ENCODE assay signal across 1 cellular context in the genomic region with DNA sequence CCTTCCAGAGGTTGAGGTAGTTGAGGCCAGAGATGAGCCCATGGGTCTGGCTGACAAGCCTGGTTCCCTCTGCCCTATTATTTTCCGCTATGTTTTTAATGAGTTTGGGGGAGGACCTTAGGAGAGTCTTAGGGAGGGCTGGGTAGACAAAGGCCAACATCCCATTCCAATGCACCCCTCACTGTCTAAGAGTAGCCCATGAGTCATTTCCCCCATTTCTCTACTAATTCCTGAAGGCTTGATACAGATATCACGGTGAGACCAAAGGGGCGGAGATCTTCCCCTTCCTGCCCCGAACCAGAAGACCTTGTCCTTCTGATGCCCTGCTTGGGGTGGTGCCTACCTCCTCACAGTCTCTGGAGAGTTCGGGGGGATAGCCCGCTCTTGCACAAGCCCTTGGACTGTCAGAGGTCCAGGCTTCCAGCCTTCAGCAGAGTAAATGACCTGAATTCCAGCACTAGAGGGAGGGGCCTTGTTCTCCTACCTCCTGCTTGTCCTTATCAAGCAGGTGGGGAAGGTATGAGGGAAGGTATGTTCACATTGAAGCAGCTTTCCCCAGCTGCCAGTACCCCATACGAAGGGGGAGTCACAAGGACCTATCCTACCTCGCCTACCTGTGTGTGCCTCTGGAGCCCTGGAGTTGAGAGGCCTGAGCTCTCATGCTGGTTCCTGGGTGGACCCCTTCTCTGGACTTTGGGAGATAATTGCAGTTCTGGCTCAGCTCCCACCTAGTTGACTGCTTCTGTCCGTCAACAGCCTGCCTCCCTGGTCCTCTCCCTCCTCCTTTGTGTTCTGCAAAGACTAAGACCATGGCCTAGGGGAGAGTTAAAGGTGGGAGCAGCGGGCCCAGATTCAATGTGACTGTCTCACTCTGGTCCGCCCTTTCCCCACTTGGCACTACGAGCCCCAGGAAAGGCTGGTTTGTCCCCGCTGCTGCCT.
TF ChIP-seq lines count a peak whose summit lies in the region.

No MANE protein-coding gene starts in this region.

TF ChIP-seq in HepG2, 621 proteins besides CTCF, POLR2A, EP300 and RAD21 (continues in another document):
- TF ChIP-seq KDM5B (CRISPR knock-in tag; IDR thresholded peaks at IDR 0.05; ENCODE audit: borderline replicate concordance) (0 out of 2 replicates have a peak, but pooled peaks have one; percentile 32), SMC3 (IDR thresholded peaks at IDR 0.05; ENCODE audit: low read length) (no peak), WIZ (CRISPR knock-in tag; IDR thresholded peaks at IDR 0.05) (no peak), ZNF746 (CRISPR knock-in tag; IDR thresholded peaks at IDR 0.05) (0 out of 2 replicates have a peak, but pooled peaks have one; percentile 26), EZH2 (conservative IDR thresholded peaks at IDR 0.05; ENCODE audit: low read depth, low read length) (0 out of 2 replicates have a peak, but pooled peaks have one; percentile 30), ZNF501 (CRISPR knock-in tag; IDR thresholded peaks at IDR 0.05) (0 out of 2 replicates have a peak, but pooled peaks have one; percentile 59), MAZ (IDR thresholded peaks at IDR 0.05; ENCODE audit: borderline replicate concordance, low read depth, low read length) (0 out of 2 replicates have a peak, but pooled peaks have one; percentile 29), MAZ (CRISPR knock-in tag; IDR thresholded peaks at IDR 0.05; ENCODE audit: low read depth) (no peak), ZNF205 (CRISPR knock-in tag; IDR thresholded peaks at IDR 0.05) (no peak), PPARG (CRISPR knock-in tag; conservative IDR thresholded peaks at IDR 0.05) (no peak), SALL1 (CRISPR knock-in tag; IDR thresholded peaks at IDR 0.05) (peak; percentile 37; the same call in 1 of the 2 replicates), ISL2 (CRISPR knock-in tag; IDR thresholded peaks at IDR 0.05) (no peak), PITX1 (CRISPR knock-in tag; IDR thresholded peaks at IDR 0.05) (0 out of 2 replicates have a peak, but pooled peaks have one; percentile 23), SRSF9 (IDR thresholded peaks at IDR 0.05; ENCODE audit: borderline replicate concordance, insufficient read depth, low read depth, low read length, poor library complexity, severe bottlenecking) (no peak), ZFY (CRISPR knock-in tag; IDR thresholded peaks at IDR 0.05) (no peak), NR2C2 (CRISPR knock-in tag; IDR thresholded peaks at IDR 0.05; ENCODE audit: borderline replicate concordance) (no peak), HDAC1 (CRISPR knock-in tag; IDR thresholded peaks at IDR 0.05) (peak; percentile 36; the same call in 1 of the 2 replicates), ZBTB7A (CRISPR knock-in tag; IDR thresholded peaks at IDR 0.05) (peak; percentile 12; the same call in 1 of the 2 replicates), HNF4A (CRISPR knock-in tag; IDR thresholded peaks at IDR 0.05) (peak; percentile 59), ZNF260 (CRISPR knock-in tag; IDR thresholded peaks at IDR 0.05; ENCODE audit: borderline replicate concordance, low read depth) (0 out of 2 replicates have a peak, but pooled peaks have one; percentile 53), ZNF543 (CRISPR knock-in tag; IDR thresholded peaks at IDR 0.05) (no peak), ZNF850 (CRISPR knock-in tag; conservative IDR thresholded peaks at IDR 0.05) (no peak), ZNF263 (CRISPR knock-in tag; IDR thresholded peaks at IDR 0.05) (peak; percentile 94), ZNF292 (CRISPR knock-in tag; IDR thresholded peaks at IDR 0.05; ENCODE audit: borderline replicate concordance, low read depth) (0 out of 2 replicates have a peak, but pooled peaks have one; percentile 38), HOXD1 (CRISPR knock-in tag; IDR thresholded peaks at IDR 0.05) (0 out of 2 replicates have a peak, but pooled peaks have one; percentile 20), ZFX (CRISPR knock-in tag; IDR thresholded peaks at IDR 0.05; ENCODE audit: low read depth) (peak; percentile 14; the same call in 1 of the 2 replicates), FOSL2 (CRISPR knock-in tag; IDR thresholded peaks at IDR 0.05) (no peak), ZNF564 (CRISPR knock-in tag; IDR thresholded peaks at IDR 0.05) (0 out of 2 replicates have a peak, but pooled peaks have one; percentile 16)
- TF ChIP-seq, protein P1, sequence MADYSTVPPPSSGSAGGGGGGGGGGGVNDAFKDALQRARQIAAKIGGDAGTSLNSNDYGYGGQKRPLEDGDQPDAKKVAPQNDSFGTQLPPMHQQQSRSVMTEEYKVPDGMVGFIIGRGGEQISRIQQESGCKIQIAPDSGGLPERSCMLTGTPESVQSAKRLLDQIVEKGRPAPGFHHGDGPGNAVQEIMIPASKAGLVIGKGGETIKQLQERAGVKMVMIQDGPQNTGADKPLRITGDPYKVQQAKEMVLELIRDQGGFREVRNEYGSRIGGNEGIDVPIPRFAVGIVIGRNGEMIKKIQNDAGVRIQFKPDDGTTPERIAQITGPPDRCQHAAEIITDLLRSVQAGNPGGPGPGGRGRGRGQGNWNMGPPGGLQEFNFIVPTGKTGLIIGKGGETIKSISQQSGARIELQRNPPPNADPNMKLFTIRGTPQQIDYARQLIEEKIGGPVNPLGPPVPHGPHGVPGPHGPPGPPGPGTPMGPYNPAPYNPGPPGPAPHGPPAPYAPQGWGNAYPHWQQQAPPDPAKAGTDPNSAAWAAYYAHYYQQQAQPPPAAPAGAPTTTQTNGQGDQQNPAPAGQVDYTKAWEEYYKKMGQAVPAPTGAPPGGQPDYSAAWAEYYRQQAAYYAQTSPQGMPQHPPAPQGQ (CRISPR knock-in tag; IDR thresholded peaks at IDR 0.05; ENCODE audit: borderline replicate concordance) = 0 out of 2 replicates have a peak, but pooled peaks have one; percentile 40
- TF ChIP-seq, protein P2, sequence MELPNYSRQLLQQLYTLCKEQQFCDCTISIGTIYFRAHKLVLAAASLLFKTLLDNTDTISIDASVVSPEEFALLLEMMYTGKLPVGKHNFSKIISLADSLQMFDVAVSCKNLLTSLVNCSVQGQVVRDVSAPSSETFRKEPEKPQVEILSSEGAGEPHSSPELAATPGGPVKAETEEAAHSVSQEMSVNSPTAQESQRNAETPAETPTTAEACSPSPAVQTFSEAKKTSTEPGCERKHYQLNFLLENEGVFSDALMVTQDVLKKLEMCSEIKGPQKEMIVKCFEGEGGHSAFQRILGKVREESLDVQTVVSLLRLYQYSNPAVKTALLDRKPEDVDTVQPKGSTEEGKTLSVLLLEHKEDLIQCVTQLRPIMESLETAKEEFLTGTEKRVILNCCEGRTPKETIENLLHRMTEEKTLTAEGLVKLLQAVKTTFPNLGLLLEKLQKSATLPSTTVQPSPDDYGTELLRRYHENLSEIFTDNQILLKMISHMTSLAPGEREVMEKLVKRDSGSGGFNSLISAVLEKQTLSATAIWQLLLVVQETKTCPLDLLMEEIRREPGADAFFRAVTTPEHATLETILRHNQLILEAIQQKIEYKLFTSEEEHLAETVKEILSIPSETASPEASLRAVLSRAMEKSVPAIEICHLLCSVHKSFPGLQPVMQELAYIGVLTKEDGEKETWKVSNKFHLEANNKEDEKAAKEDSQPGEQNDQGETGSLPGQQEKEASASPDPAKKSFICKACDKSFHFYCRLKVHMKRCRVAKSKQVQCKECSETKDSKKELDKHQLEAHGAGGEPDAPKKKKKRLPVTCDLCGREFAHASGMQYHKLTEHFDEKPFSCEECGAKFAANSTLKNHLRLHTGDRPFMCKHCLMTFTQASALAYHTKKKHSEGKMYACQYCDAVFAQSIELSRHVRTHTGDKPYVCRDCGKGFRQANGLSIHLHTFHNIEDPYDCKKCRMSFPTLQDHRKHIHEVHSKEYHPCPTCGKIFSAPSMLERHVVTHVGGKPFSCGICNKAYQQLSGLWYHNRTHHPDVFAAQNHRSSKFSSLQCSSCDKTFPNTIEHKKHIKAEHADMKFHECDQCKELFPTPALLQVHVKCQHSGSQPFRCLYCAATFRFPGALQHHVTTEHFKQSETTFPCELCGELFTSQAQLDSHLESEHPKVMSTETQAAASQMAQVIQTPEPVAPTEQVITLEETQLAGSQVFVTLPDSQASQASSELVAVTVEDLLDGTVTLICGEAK (IDR thresholded peaks at IDR 0.05) = no peak
- TF ChIP-seq, protein P2 (CRISPR knock-in tag; IDR thresholded peaks at IDR 0.05) = peak; percentile 12; the same call in 1 of the 2 replicates
- TF ChIP-seq, protein P3, sequence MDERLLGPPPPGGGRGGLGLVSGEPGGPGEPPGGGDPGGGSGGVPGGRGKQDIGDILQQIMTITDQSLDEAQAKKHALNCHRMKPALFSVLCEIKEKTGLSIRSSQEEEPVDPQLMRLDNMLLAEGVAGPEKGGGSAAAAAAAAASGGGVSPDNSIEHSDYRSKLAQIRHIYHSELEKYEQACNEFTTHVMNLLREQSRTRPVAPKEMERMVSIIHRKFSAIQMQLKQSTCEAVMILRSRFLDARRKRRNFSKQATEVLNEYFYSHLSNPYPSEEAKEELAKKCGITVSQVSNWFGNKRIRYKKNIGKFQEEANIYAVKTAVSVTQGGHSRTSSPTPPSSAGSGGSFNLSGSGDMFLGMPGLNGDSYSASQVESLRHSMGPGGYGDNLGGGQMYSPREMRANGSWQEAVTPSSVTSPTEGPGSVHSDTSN (CRISPR knock-in tag; IDR thresholded peaks at IDR 0.05) = no peak
- TF ChIP-seq, protein P4, sequence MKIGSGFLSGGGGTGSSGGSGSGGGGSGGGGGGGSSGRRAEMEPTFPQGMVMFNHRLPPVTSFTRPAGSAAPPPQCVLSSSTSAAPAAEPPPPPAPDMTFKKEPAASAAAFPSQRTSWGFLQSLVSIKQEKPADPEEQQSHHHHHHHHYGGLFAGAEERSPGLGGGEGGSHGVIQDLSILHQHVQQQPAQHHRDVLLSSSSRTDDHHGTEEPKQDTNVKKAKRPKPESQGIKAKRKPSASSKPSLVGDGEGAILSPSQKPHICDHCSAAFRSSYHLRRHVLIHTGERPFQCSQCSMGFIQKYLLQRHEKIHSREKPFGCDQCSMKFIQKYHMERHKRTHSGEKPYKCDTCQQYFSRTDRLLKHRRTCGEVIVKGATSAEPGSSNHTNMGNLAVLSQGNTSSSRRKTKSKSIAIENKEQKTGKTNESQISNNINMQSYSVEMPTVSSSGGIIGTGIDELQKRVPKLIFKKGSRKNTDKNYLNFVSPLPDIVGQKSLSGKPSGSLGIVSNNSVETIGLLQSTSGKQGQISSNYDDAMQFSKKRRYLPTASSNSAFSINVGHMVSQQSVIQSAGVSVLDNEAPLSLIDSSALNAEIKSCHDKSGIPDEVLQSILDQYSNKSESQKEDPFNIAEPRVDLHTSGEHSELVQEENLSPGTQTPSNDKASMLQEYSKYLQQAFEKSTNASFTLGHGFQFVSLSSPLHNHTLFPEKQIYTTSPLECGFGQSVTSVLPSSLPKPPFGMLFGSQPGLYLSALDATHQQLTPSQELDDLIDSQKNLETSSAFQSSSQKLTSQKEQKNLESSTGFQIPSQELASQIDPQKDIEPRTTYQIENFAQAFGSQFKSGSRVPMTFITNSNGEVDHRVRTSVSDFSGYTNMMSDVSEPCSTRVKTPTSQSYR (CRISPR knock-in tag; IDR thresholded peaks at IDR 0.05; ENCODE audit: borderline replicate concordance) = 0 out of 2 replicates have a peak, but pooled peaks have one; percentile 6
- TF ChIP-seq, protein P5, sequence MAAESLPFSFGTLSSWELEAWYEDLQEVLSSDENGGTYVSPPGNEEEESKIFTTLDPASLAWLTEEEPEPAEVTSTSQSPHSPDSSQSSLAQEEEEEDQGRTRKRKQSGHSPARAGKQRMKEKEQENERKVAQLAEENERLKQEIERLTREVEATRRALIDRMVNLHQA (CRISPR knock-in tag; IDR thresholded peaks at IDR 0.05) = no peak
- TF ChIP-seq, protein P6, sequence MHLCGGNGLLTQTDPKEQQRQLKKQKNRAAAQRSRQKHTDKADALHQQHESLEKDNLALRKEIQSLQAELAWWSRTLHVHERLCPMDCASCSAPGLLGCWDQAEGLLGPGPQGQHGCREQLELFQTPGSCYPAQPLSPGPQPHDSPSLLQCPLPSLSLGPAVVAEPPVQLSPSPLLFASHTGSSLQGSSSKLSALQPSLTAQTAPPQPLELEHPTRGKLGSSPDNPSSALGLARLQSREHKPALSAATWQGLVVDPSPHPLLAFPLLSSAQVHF (CRISPR knock-in tag; IDR thresholded peaks at IDR 0.05) = no peak
- TF ChIP-seq, protein P7, sequence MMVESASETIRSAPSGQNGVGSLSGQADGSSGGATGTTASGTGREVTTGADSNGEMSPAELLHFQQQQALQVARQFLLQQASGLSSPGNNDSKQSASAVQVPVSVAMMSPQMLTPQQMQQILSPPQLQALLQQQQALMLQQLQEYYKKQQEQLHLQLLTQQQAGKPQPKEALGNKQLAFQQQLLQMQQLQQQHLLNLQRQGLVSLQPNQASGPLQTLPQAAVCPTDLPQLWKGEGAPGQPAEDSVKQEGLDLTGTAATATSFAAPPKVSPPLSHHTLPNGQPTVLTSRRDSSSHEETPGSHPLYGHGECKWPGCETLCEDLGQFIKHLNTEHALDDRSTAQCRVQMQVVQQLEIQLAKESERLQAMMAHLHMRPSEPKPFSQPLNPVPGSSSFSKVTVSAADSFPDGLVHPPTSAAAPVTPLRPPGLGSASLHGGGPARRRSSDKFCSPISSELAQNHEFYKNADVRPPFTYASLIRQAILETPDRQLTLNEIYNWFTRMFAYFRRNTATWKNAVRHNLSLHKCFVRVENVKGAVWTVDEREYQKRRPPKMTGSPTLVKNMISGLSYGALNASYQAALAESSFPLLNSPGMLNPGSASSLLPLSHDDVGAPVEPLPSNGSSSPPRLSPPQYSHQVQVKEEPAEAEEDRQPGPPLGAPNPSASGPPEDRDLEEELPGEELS (CRISPR knock-in tag; IDR thresholded peaks at IDR 0.05) = no peak
